14 cellular contexts compared by ENCODE assay signal in the genomic region with DNA sequence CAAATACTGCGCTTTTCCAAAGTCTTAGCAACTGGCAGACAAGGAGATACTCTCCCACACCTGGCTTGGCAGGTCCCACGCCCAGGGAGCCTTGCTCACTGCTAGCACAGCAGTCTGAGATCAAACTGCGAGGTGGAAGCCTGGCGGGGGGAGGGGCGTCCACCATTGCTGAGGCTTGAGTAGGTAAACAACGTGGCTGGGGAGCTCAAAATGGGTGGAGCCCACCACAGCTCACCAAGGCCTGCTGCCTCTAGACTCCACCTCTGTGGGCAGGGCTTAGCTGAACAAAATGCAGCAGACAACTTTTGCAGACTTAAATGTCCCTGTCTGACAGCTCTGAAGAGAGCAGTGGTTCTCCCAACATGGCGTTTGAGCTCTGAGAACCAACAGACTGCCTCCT.
"Had no signal": no experiment of that assay in that cellular context is flagged by ENCODE, and none has a peak within 500 bp of the region (broad histone marks: within the 10 kb centered on the region; RNA-seq: fewer than 3 reads in every experiment).

No MANE protein-coding gene starts in this region.

- H3K4me3 ChIP-seq: hepatocyte, lower lobe of right lung, spleen had no signal

- H3K36me3 ChIP-seq: lower lobe of right lung, neutrophil, spleen had no signal

- H3K27me3 ChIP-seq: foreskin keratinocyte, hepatocyte, neutrophil, spleen had no signal

- H3K9ac ChIP-seq: parathyroid adenoma had no signal

- H3K4me1 ChIP-seq: foreskin keratinocyte, lower lobe of right lung, parathyroid adenoma, spleen had no signal

- FAIRE-seq: islet of Langerhans, TTC549 had no signal

- DNase-seq: activated CD4-positive, alpha-beta T cell treated with anti-CD3 and anti-CD28 coated beads for 36 hours; activated CD4-positive, alpha-beta T cell treated with anti-CD3 and anti-CD28 coated beads, Interleukin-2, amount 50 U/mL, for 48 hours; effector memory CD4-positive, alpha-beta T cell; lower lobe of right lung; natural killer cell; spleen; stimulated activated CD4-positive, alpha-beta T cell treated with anti-CD3 and anti-CD28 coated beads, Interleukin-4, amount 100 ng/mL, for 4 hours; stimulated activated naive B cell treated with anti-CD40 and anti-IgM and Interleukin-4, amounts not matched to agents 10 μg/mL and 1 μg/mL and 100 μg/mL, for 72 hours had no signal

- H3K4me2 ChIP-seq: hepatocyte had no signal

- H3K27ac ChIP-seq: hepatocyte, lower lobe of right lung, neutrophil, parathyroid adenoma, spleen had no signal

- H2AFZ ChIP-seq: hepatocyte, parathyroid adenoma had no signal

- H3K79me2 ChIP-seq: hepatocyte, parathyroid adenoma had no signal

- ATAC-seq: activated CD4-positive, alpha-beta T cell treated with anti-CD3 and anti-CD28 coated beads for 36 hours; lower lobe of right lung; natural killer cell; stimulated activated naive B cell treated with anti-CD40 and anti-IgM and Interleukin-4, amounts not matched to agents 10 μg/mL and 1 μg/mL and 100 μg/mL, for 72 hours had no signal

- H3K9me3 ChIP-seq: lower lobe of right lung had no signal
